In the genomic region with DNA sequence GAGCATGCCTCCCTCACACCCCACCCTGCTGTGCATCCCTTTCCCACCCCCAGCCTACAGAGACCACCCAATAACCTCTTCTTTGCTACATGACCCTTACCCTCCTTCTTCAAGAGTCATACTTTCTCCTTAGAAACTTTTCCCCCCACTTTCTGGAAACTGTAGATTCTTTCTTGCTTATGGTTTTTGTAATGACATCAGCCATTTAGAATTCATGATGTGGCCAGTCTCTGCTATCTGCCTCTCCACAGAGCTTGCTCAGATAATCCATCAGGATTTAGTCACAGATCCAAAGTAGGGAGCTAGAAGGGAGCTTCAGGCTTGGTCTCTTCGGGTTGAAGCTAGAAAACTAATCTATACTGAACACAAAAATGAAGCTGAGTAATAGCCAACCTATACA, we compare ENCODE assay signal across 12 cellular contexts. TPM values are rescaled to one million over a fixed set of nuclear protein-coding genes. Genes with fewer than 3 reads are reported as not detected.
DNase-seq lines count a peak whose midpoint lies in the region; ATAC-seq and TF ChIP-seq lines count a peak whose summit lies in the region.
"Had no signal": no experiment of that assay in that cellular context is flagged by ENCODE, and none has a peak within 500 bp of the region (broad histone marks: within the 10 kb centered on the region; RNA-seq: fewer than 3 reads in every experiment).

No MANE protein-coding gene starts in this region.

- H3K27me3 Mint-ChIP-seq in activated CD8-positive, alpha-beta memory T cell treated with anti-CD3 and anti-CD28 coated beads, Interleukin-2, amount 10 ng/mL, durations not matched to agents 7 days and 5 days: no peaks in the 10 kb centered on the region

- H3K4me1 Mint-ChIP-seq in activated CD8-positive, alpha-beta memory T cell treated with anti-CD3 and anti-CD28 coated beads, Interleukin-2, amount 10 ng/mL, durations not matched to agents 7 days and 5 days: peaks cover 54% of the 10 kb centered on the region

- no peak for TF ChIP-seq CTCF in cardiac fibroblast (IDR thresholded peaks at IDR 0.05; ENCODE audit: low read depth, low read length)

- CTCF ChIA-PET in activated CD8-positive, alpha-beta memory T cell treated with anti-CD3 and anti-CD28 coated beads, Interleukin-2, amount 10 ng/mL, durations not matched to agents 7 days and 5 days (lab: Charles Lee): interaction anchor here (0.8 kb wide), 1 partner anchor 121 kb away, joined by 3 read pairs; no protein-coding TSS in a partner anchor

- peaks cover 43% of the 10 kb centered on the region for H3K36me3 Mint-ChIP-seq in activated CD8-positive, alpha-beta memory T cell treated with anti-CD3 and anti-CD28 coated beads, Interleukin-2, amount 10 ng/mL, durations not matched to agents 7 days and 5 days

- in situ Hi-C loops in KBM-7 (cut with MboI; ENCODE audit: low pct_unique_long_range_greater_than_20kb, low sequenced_read_pairs): no loop called here

- H3K4me3 ChIP-seq in cardiac fibroblast (replicated peaks in 1 of 2; ENCODE audit: low read depth in 2 of 2, low read length in 2 of 2) (no peak overlapping the region), skeletal muscle cell (ENCODE audit: low read depth, low read length) (no peak overlapping the region)
- H3K4me3 ChIP-seq: BLaER1, dorsolateral prefrontal cortex, upper lobe of left lung had no signal

- H3K27ac Mint-ChIP-seq in activated CD8-positive, alpha-beta memory T cell treated with anti-CD3 and anti-CD28 coated beads, Interleukin-2, amount 10 ng/mL, durations not matched to agents 7 days and 5 days: peak overlapping the region; percentile 78

- H3K4me3 Mint-ChIP-seq in activated CD8-positive, alpha-beta memory T cell treated with anti-CD3 and anti-CD28 coated beads, Interleukin-2, amount 10 ng/mL, durations not matched to agents 7 days and 5 days: no peak overlapping the region

- no peak for DNase-seq in activated CD8-positive, alpha-beta memory T cell treated with anti-CD3 and anti-CD28 coated beads, Interleukin-2, amount 10 ng/mL, durations not matched to agents 7 days and 5 days
- no peak for DNase-seq in activated CD8-positive, alpha-beta memory T cell treated with anti-CD3 and anti-CD28 coated beads, Interleukin-2, amount 50 U/mL, for 4 hours
- DNase-seq in NCI-H82 (lab: John Stamatoyannopoulos, UW) (peak; percentile 75), cardiac fibroblast (ENCODE audit: low read depth in 2 of 2) (peak; percentile 67 to 81), skeletal muscle cell (ENCODE audit: low read depth) (peak; percentile 59), inferior parietal cortex (ENCODE audit: extremely low spot score) (no peak), KBM-7 (no peak)
- DNase-seq: dorsolateral prefrontal cortex, KG1, upper lobe of left lung had no signal

- ATAC-seq in activated CD8-positive, alpha-beta memory T cell treated with anti-CD3 and anti-CD28 coated beads, Interleukin-2, amount 10 ng/mL, durations not matched to agents 7 days and 5 days: no peak
- ATAC-seq in GM21447 (IDR thresholded peaks at IDR 0.05; ENCODE audit: unreplicated experiment): no peak

- no peaks in the 10 kb centered on the region for H3K9me3 Mint-ChIP-seq in activated CD8-positive, alpha-beta memory T cell treated with anti-CD3 and anti-CD28 coated beads, Interleukin-2, amount 10 ng/mL, durations not matched to agents 7 days and 5 days (ENCODE audit: low read depth)

RNA-seq across cellular contexts. Expression of a gene that starts 36.5 kb away (rescaled TPM):
- 10 to 100 TPM; 67.1 to 86.0 TPM for total RNA-seq in activated CD8-positive, alpha-beta memory T cell treated with anti-CD3 and anti-CD28 coated beads, Interleukin-2, amount 10 ng/mL, durations not matched to agents 7 days and 5 days

RNA-seq across cellular contexts. Expression of a gene that starts 48.7 kb away (rescaled TPM):
- total RNA-seq in activated CD8-positive, alpha-beta memory T cell treated with anti-CD3 and anti-CD28 coated beads, Interleukin-2, amount 10 ng/mL, durations not matched to agents 7 days and 5 days: 100 to 1,000 TPM; 362 to 378 TPM

Comparison
In these comparisons a context has a peak if more than half of its experiments do, and no peak if none do; other contexts are left out.
1. DNase-seq: peak in NCI-H82 (single experiment), cardiac fibroblast (2 of 2) and skeletal muscle cell (single experiment); none in activated CD8-positive, alpha-beta memory T cell treated with anti-CD3 and anti-CD28 coated beads, Interleukin-2, amount 10 ng/mL, durations not matched to agents 7 days and 5 days (single experiment), activated CD8-positive, alpha-beta memory T cell treated with anti-CD3 and anti-CD28 coated beads, Interleukin-2, amount 50 U/mL, for 4 hours (single experiment), inferior parietal cortex (single experiment) and KBM-7 (single experiment).